Comparison of ENCODE assay signal across 1 cellular context in genomic region chr12:29773076-29773475, GRCh38.
TF ChIP-seq lines count a peak whose summit lies in the region.

No MANE protein-coding gene starts in this region.

TF ChIP-seq in endothelial cell of umbilical vein, 7 proteins besides CTCF, POLR2A, EP300 and RAD21:
- no peak for TF ChIP-seq FOS (IDR thresholded peaks at IDR 0.05; ENCODE audit: borderline replicate concordance, insufficient read depth, low read length)
- TF ChIP-seq GATA2 (IDR thresholded peaks at IDR 0.05; ENCODE audit: insufficient read depth, insufficient read length, low read depth, low read length), result no peak
- TF ChIP-seq EZH2 (IDR thresholded peaks at IDR 0.05; ENCODE audit: borderline replicate concordance, low read depth, low read length, severe bottlenecking), result no peak
- no peak for TF ChIP-seq MYC (IDR thresholded peaks at IDR 0.05; ENCODE audit: low read depth, low read length)
